ENCODE assay signal across 8 cellular contexts in genomic region chr15:67125589-67126502, GRCh38.
DNase-seq lines count a peak whose midpoint lies in the region; ATAC-seq lines count a peak whose summit lies in the region.

No MANE protein-coding gene starts in this region.

- H3K27ac ChIP-seq in stomach smooth muscle (ENCODE audit: low read length), result peak overlapping the region; percentile 37

- H3K9me3 ChIP-seq in adipocyte (ENCODE audit: control insufficient read depth, low read length) (no peaks in the 10 kb centered on the region), stomach smooth muscle (ENCODE audit: control insufficient read depth in 2 of 2, low read length in 2 of 2) (no peaks in the 10 kb centered on the region)

- H3K9me3 Mint-ChIP-seq in activated naive CD4-positive, alpha-beta T cell treated with anti-CD3 and anti-CD28 coated beads, Interleukin-2, amount 50 U/mL, for 24 hours, result no peaks in the 10 kb centered on the region

- H3K4me3 Mint-ChIP-seq in activated naive CD4-positive, alpha-beta T cell treated with anti-CD3 and anti-CD28 coated beads, Interleukin-2, amount 50 U/mL, for 24 hours, result no peak overlapping the region

- H3K27me3 ChIP-seq in adipocyte (replicated peaks; ENCODE audit: control insufficient read depth, insufficient read depth, low read length) (no peaks in the 10 kb centered on the region), stomach smooth muscle (ENCODE audit: control insufficient read depth in 1 of 2, insufficient read depth in 2 of 2, low read length in 2 of 2) (no peaks in the 10 kb centered on the region)

- no peak for ATAC-seq in HG03432 (IDR thresholded peaks at IDR 0.05; ENCODE audit: unreplicated experiment)
- ATAC-seq in HG02870 (IDR thresholded peaks at IDR 0.05; ENCODE audit: unreplicated experiment), result no peak

- no peak for DNase-seq in activated naive CD4-positive, alpha-beta T cell treated with Interleukin-2 at 50 U/mL for 16 hours
- peak; percentile 97 for DNase-seq in adipocyte (ENCODE audit: low read depth)
- peak; percentile 47 for DNase-seq in iPS-NIHi11 (ENCODE audit: low spot score)
- DNase-seq in effector CD4-positive, alpha-beta T cell, result no peak

- peaks cover 5% of the 10 kb centered on the region for H3K36me3 ChIP-seq in adipocyte (ENCODE audit: control insufficient read depth, insufficient read depth, low read length, severe bottlenecking)
- peaks cover 0 to 2% of the 10 kb centered on the region in 2 donors for H3K36me3 ChIP-seq in stomach smooth muscle (ENCODE audit: control insufficient read depth in 2 of 2, insufficient read depth in 2 of 2, low read length in 2 of 2)

- H3K4me1 ChIP-seq in adipocyte (ENCODE audit: control insufficient read depth, insufficient read depth, low read length) (peaks cover 84% of the 10 kb centered on the region), stomach smooth muscle (ENCODE audit: control insufficient read depth, insufficient read depth, low read length) (peaks cover 36% of the 10 kb centered on the region)

- H3K4me1 Mint-ChIP-seq in activated naive CD4-positive, alpha-beta T cell treated with anti-CD3 and anti-CD28 coated beads, Interleukin-2, amount 50 U/mL, for 24 hours, result peaks cover 70% of the 10 kb centered on the region

- H3K27ac Mint-ChIP-seq in activated naive CD4-positive, alpha-beta T cell treated with anti-CD3 and anti-CD28 coated beads, Interleukin-2, amount 50 U/mL, for 24 hours, result peak overlapping the region; percentile 80

- H3K9ac ChIP-seq in adipocyte (ENCODE audit: low read length) (peak overlapping the region; percentile 79), stomach smooth muscle (ENCODE audit: low read length in 2 of 2) (peak overlapping the region in 1 of 2 donors; percentile 47)

- H3K36me3 Mint-ChIP-seq in activated naive CD4-positive, alpha-beta T cell treated with anti-CD3 and anti-CD28 coated beads, Interleukin-2, amount 50 U/mL, for 24 hours, result peaks cover 2% of the 10 kb centered on the region

- peak overlapping the region; percentile 51 for H3K4me3 ChIP-seq in adipocyte (ENCODE audit: low read length)
- H3K4me3 ChIP-seq in stomach smooth muscle (ENCODE audit: low read length in 2 of 2), result peak overlapping the region in 1 of 2 donors; percentile 44

- no peaks in the 10 kb centered on the region for H3K27me3 Mint-ChIP-seq in activated naive CD4-positive, alpha-beta T cell treated with anti-CD3 and anti-CD28 coated beads, Interleukin-2, amount 50 U/mL, for 24 hours

Comparison
In these comparisons a context has a peak if more than half of its experiments do, and no peak if none do; other contexts are left out.
1. DNase-seq: peak in adipocyte (single experiment) and iPS-NIHi11 (single experiment); none in activated naive CD4-positive, alpha-beta T cell treated with Interleukin-2 at 50 U/mL for 16 hours (single experiment) and effector CD4-positive, alpha-beta T cell (single experiment).